ENCODE assay signal across 1 cellular context in the genomic region with DNA sequence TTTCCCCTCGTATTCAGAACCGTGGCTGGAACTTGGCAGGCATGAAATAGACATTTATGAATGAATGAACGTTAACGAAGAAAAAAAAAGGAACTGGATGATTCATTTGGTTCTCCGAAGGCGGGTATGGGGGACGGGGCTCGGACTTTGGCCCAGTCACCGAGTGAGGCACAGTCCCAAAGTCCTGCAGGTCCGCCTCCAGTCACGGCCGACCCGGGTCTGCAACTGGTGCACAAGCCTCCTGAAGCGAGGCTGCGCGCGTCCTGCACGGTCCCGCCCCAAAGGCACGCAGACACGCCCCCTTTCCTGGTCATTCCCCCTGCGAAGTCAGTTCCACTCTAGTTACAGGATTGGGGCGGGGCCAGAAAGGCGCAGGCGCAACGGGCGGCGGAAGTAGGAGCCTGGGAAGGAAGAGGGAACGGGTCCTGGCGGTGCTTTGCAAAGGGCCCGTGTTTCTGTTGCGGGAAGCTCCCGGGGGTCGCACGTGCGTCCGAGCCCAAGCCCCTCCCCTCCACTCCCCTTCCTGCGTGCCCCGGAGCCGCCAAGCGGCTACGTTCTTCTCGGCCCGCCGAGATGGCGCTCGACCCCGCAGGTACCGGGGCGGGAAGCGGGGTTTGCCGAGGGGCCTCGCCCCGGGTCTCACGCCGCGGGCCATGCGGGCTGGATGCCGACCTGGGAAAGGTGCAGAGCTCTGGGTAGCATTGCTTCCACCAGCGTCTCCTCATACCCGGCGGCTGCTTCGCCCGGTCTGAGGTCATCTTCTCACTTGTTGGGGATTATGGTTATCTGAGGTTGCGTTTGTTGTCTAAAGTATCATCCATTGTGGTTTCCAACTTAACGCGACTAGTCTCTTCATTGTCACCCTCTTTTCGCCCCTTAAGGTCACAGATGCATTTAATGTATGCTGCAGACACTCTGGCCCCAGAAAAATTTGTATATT.
TF ChIP-seq lines count a peak whose summit lies in the region.

A gene with protein sequence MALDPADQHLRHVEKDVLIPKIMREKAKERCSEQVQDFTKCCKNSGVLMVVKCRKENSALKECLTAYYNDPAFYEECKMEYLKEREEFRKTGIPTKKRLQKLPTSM (plus strand): TSS at position 399 of the 940 bp plus-strand sequence. CDS start 175 bp downstream, at position 574.

TF ChIP-seq in HEK293, 187 proteins besides CTCF, POLR2A, EP300 and RAD21 (continued from another document and continues in another):
- TF ChIP-seq, protein P1, sequence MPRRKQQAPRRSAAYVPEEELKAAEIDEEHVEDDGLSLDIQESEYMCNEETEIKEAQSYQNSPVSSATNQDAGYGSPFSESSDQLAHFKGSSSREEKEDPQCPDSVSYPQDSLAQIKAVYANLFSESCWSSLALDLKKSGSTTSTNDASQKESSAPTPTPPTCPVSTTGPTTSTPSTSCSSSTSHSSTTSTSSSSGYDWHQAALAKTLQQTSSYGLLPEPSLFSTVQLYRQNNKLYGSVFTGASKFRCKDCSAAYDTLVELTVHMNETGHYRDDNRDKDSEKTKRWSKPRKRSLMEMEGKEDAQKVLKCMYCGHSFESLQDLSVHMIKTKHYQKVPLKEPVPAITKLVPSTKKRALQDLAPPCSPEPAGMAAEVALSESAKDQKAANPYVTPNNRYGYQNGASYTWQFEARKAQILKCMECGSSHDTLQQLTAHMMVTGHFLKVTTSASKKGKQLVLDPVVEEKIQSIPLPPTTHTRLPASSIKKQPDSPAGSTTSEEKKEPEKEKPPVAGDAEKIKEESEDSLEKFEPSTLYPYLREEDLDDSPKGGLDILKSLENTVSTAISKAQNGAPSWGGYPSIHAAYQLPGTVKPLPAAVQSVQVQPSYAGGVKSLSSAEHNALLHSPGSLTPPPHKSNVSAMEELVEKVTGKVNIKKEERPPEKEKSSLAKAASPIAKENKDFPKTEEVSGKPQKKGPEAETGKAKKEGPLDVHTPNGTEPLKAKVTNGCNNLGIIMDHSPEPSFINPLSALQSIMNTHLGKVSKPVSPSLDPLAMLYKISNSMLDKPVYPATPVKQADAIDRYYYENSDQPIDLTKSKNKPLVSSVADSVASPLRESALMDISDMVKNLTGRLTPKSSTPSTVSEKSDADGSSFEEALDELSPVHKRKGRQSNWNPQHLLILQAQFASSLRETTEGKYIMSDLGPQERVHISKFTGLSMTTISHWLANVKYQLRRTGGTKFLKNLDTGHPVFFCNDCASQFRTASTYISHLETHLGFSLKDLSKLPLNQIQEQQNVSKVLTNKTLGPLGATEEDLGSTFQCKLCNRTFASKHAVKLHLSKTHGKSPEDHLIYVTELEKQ (tag by site-specific recombination; IDR thresholded peaks at IDR 0.05; ENCODE audit: borderline replicate concordance): no peak
- TF ChIP-seq ZNF335 (tag by site-specific recombination; conservative IDR thresholded peaks at IDR 0.05): peak; percentile 65
- TF ChIP-seq, protein P2, sequence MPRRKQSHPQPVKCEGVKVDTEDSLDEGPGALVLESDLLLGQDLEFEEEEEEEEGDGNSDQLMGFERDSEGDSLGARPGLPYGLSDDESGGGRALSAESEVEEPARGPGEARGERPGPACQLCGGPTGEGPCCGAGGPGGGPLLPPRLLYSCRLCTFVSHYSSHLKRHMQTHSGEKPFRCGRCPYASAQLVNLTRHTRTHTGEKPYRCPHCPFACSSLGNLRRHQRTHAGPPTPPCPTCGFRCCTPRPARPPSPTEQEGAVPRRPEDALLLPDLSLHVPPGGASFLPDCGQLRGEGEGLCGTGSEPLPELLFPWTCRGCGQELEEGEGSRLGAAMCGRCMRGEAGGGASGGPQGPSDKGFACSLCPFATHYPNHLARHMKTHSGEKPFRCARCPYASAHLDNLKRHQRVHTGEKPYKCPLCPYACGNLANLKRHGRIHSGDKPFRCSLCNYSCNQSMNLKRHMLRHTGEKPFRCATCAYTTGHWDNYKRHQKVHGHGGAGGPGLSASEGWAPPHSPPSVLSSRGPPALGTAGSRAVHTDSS (tag by site-specific recombination; IDR thresholded peaks at IDR 0.05): no peak
- TF ChIP-seq ZNF792 (tag by site-specific recombination; IDR thresholded peaks at IDR 0.05): no peak
- TF ChIP-seq, protein P3, sequence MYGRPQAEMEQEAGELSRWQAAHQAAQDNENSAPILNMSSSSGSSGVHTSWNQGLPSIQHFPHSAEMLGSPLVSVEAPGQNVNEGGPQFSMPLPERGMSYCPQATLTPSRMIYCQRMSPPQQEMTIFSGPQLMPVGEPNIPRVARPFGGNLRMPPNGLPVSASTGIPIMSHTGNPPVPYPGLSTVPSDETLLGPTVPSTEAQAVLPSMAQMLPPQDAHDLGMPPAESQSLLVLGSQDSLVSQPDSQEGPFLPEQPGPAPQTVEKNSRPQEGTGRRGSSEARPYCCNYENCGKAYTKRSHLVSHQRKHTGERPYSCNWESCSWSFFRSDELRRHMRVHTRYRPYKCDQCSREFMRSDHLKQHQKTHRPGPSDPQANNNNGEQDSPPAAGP (tag by site-specific recombination; IDR thresholded peaks at IDR 0.05): no peak
- TF ChIP-seq ZNF521 (tag by site-specific recombination; IDR thresholded peaks at IDR 0.05): no peak
- TF ChIP-seq, protein P4, sequence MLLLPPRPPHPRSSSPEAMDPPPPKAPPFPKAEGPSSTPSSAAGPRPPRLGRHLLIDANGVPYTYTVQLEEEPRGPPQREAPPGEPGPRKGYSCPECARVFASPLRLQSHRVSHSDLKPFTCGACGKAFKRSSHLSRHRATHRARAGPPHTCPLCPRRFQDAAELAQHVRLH (tag by site-specific recombination; IDR thresholded peaks at IDR 0.05): no peak
- peak; percentile 60 for TF ChIP-seq GLIS2 (tag by site-specific recombination; IDR thresholded peaks at IDR 0.05)
- 0 out of 2 replicates have a peak, but pooled peaks have one; percentile 35 for TF ChIP-seq KLF8 (tag by site-specific recombination; IDR thresholded peaks at IDR 0.05)
- TF ChIP-seq ZNF830 (tag by site-specific recombination; IDR thresholded peaks at IDR 0.05; ENCODE audit: low read depth): no peak
- no peak for TF ChIP-seq ZNF132 (tag by site-specific recombination; IDR thresholded peaks at IDR 0.05; ENCODE audit: borderline replicate concordance)
- TF ChIP-seq, protein P5, sequence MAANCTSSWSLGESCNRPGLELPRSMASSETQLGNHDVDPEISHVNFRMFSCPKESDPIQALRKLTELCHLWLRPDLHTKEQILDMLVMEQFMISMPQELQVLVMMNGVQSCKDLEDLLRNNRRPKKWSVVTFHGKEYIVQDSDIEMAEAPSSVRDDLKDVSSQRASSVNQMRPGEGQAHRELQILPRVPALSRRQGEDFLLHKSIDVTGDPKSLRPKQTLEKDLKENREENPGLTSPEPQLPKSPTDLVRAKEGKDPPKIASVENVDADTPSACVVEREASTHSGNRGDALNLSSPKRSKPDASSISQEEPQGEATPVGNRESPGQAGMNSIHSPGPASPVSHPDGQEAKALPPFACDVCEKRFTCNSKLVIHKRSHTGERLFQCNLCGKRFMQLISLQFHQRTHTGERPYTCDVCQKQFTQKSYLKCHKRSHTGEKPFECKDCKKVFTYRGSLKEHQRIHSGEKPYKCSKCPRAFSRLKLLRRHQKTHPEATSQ (tag by site-specific recombination; IDR thresholded peaks at IDR 0.05): no peak; the same call in 1 of the 2 replicates
- no peak for TF ChIP-seq ZNF473 (tag by site-specific recombination; IDR thresholded peaks at IDR 0.05)
- no peak for TF ChIP-seq ZNF791 (tag by site-specific recombination; IDR thresholded peaks at IDR 0.05)
- TF ChIP-seq, protein P6, sequence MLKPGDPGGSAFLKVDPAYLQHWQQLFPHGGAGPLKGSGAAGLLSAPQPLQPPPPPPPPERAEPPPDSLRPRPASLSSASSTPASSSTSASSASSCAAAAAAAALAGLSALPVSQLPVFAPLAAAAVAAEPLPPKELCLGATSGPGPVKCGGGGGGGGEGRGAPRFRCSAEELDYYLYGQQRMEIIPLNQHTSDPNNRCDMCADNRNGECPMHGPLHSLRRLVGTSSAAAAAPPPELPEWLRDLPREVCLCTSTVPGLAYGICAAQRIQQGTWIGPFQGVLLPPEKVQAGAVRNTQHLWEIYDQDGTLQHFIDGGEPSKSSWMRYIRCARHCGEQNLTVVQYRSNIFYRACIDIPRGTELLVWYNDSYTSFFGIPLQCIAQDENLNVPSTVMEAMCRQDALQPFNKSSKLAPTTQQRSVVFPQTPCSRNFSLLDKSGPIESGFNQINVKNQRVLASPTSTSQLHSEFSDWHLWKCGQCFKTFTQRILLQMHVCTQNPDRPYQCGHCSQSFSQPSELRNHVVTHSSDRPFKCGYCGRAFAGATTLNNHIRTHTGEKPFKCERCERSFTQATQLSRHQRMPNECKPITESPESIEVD (tag by site-specific recombination; IDR thresholded peaks at IDR 0.05): no peak
- TF ChIP-seq BCL11B (tag by site-specific recombination; IDR thresholded peaks at IDR 0.05; ENCODE audit: low read depth): no peak
- no peak for TF ChIP-seq ZNF37A (tag by site-specific recombination; IDR thresholded peaks at IDR 0.05)
- TF ChIP-seq, protein P7, sequence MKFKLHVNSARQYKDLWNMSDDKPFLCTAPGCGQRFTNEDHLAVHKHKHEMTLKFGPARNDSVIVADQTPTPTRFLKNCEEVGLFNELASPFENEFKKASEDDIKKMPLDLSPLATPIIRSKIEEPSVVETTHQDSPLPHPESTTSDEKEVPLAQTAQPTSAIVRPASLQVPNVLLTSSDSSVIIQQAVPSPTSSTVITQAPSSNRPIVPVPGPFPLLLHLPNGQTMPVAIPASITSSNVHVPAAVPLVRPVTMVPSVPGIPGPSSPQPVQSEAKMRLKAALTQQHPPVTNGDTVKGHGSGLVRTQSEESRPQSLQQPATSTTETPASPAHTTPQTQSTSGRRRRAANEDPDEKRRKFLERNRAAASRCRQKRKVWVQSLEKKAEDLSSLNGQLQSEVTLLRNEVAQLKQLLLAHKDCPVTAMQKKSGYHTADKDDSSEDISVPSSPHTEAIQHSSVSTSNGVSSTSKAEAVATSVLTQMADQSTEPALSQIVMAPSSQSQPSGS (tag by site-specific recombination; IDR thresholded peaks at IDR 0.05; ENCODE audit: low read depth): no peak
- TF ChIP-seq SETDB1 (IDR thresholded peaks at IDR 0.05; ENCODE audit: insufficient read length, low read length): no peak
- TF ChIP-seq, protein P8, sequence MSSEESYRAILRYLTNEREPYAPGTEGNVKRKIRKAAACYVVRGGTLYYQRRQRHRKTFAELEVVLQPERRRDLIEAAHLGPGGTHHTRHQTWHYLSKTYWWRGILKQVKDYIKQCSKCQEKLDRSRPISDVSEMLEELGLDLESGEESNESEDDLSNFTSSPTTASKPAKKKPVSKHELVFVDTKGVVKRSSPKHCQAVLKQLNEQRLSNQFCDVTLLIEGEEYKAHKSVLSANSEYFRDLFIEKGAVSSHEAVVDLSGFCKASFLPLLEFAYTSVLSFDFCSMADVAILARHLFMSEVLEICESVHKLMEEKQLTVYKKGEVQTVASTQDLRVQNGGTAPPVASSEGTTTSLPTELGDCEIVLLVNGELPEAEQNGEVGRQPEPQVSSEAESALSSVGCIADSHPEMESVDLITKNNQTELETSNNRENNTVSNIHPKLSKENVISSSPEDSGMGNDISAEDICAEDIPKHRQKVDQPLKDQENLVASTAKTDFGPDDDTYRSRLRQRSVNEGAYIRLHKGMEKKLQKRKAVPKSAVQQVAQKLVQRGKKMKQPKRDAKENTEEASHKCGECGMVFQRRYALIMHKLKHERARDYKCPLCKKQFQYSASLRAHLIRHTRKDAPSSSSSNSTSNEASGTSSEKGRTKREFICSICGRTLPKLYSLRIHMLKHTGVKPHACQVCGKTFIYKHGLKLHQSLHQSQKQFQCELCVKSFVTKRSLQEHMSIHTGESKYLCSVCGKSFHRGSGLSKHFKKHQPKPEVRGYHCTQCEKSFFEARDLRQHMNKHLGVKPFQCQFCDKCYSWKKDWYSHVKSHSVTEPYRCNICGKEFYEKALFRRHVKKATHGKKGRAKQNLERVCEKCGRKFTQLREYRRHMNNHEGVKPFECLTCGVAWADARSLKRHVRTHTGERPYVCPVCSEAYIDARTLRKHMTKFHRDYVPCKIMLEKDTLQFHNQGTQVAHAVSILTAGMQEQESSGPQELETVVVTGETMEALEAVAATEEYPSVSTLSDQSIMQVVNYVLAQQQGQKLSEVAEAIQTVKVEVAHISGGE (tag by site-specific recombination; conservative IDR thresholded peaks at IDR 0.05; ENCODE audit: low read depth): peak; percentile 97
- no peak for TF ChIP-seq ZNF16 (tag by site-specific recombination; IDR thresholded peaks at IDR 0.05; ENCODE audit: low read depth)
- no peak for TF ChIP-seq ZNF112 (tag by site-specific recombination; IDR thresholded peaks at IDR 0.05)
- TF ChIP-seq ZNF610 (tag by site-specific recombination; IDR thresholded peaks at IDR 0.05; ENCODE audit: borderline replicate concordance): no peak
- no peak for TF ChIP-seq ZFP41 (tag by site-specific recombination; IDR thresholded peaks at IDR 0.05; ENCODE audit: borderline replicate concordance)
- peak; percentile 53; the same call in 1 of the 2 replicates for TF ChIP-seq ZNF10 (tag by site-specific recombination; IDR thresholded peaks at IDR 0.05)
- TF ChIP-seq ZFHX2 (tag by site-specific recombination; conservative IDR thresholded peaks at IDR 0.05): peak; percentile 24; the same call in 1 of the 2 replicates
- no peak for TF ChIP-seq HOXA7 (CRISPR knock-in tag; IDR thresholded peaks at IDR 0.05; ENCODE audit: borderline replicate concordance)
- TF ChIP-seq, protein P9, sequence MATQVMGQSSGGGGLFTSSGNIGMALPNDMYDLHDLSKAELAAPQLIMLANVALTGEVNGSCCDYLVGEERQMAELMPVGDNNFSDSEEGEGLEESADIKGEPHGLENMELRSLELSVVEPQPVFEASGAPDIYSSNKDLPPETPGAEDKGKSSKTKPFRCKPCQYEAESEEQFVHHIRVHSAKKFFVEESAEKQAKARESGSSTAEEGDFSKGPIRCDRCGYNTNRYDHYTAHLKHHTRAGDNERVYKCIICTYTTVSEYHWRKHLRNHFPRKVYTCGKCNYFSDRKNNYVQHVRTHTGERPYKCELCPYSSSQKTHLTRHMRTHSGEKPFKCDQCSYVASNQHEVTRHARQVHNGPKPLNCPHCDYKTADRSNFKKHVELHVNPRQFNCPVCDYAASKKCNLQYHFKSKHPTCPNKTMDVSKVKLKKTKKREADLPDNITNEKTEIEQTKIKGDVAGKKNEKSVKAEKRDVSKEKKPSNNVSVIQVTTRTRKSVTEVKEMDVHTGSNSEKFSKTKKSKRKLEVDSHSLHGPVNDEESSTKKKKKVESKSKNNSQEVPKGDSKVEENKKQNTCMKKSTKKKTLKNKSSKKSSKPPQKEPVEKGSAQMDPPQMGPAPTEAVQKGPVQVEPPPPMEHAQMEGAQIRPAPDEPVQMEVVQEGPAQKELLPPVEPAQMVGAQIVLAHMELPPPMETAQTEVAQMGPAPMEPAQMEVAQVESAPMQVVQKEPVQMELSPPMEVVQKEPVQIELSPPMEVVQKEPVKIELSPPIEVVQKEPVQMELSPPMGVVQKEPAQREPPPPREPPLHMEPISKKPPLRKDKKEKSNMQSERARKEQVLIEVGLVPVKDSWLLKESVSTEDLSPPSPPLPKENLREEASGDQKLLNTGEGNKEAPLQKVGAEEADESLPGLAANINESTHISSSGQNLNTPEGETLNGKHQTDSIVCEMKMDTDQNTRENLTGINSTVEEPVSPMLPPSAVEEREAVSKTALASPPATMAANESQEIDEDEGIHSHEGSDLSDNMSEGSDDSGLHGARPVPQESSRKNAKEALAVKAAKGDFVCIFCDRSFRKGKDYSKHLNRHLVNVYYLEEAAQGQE (tag by site-specific recombination; IDR thresholded peaks at IDR 0.05): no peak
- TF ChIP-seq YY1 (tag by site-specific recombination; IDR thresholded peaks at IDR 0.05): peak; percentile 29; the same call in 1 of the 2 replicates
- no peak for TF ChIP-seq ZNF23 (tag by site-specific recombination; IDR thresholded peaks at IDR 0.05; ENCODE audit: borderline replicate concordance)
- no peak for TF ChIP-seq ZNF292 (tag by site-specific recombination; IDR thresholded peaks at IDR 0.05; ENCODE audit: borderline replicate concordance, low read depth)
- peak; percentile 56 for TF ChIP-seq ZNF600 (tag by site-specific recombination; IDR thresholded peaks at IDR 0.05)
- TF ChIP-seq ZNF660 (tag by site-specific recombination; IDR thresholded peaks at IDR 0.05): peak; percentile 30
